8 cellular contexts compared by ENCODE assay signal in the genomic region with DNA sequence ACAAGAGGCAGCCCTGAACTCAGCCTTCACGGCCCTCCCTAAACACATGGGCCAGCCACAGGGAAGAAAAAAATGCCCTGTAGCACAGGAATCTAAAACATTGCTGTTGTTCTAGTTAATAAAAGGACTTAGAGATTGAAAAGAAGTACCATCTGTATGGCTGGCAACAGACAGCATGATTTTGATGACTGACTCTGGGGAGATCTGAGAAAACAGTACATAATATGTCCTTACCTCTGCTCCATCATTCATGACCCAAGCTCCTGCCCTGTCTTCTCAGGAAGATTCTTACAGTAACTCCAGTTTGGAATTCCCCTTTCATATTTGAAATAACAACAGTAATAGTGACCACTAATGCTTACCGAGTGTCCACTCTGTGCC.
A peak's percentile ranks its signal among the peaks of the same experiment; 100 is the strongest.
DNase-seq lines count a peak whose midpoint lies in the region; ATAC-seq, FAIRE-seq and TF ChIP-seq lines count a peak whose summit lies in the region.

No MANE protein-coding gene starts in this region.

- CTCF ChIA-PET in activated CD8-positive, alpha-beta memory T cell treated with anti-CD3 and anti-CD28 coated beads, Interleukin-2, amount 10 ng/mL, durations not matched to agents 7 days and 5 days (lab: Charles Lee) = interaction anchor here (0.9 to 3.5 kb wide), 6 partner anchors 19 to 171 kb away, joined by 3 to 31 read pairs (median 4); no protein-coding TSS in a partner anchor

- H3K4me3 ChIP-seq in bronchial epithelial cell (ENCODE audit: low read depth, low read length) = no peak overlapping the region

- H3K36me3 Mint-ChIP-seq in activated CD8-positive, alpha-beta memory T cell treated with anti-CD3 and anti-CD28 coated beads, Interleukin-2, amount 10 ng/mL, durations not matched to agents 7 days and 5 days = peaks cover 6% of the 10 kb centered on the region
- peaks cover 18% of the 10 kb centered on the region for H3K36me3 Mint-ChIP-seq in stimulated activated effector memory CD8-positive, alpha-beta T cell treated with anti-CD3 and anti-CD28 coated beads, Interleukin-12 subunit alpha, Interleukin-12 subunit beta, amount 100 ng/mL, for 72 hours

- no peaks in the 10 kb centered on the region for H3K36me3 ChIP-seq in bronchial epithelial cell (ENCODE audit: control insufficient read depth, insufficient read depth, low read length)

- H3K4me1 Mint-ChIP-seq in activated CD8-positive, alpha-beta memory T cell treated with anti-CD3 and anti-CD28 coated beads, Interleukin-2, amount 10 ng/mL, durations not matched to agents 7 days and 5 days = peaks cover 70% of the 10 kb centered on the region
- peaks cover 65% of the 10 kb centered on the region for H3K4me1 Mint-ChIP-seq in stimulated activated effector memory CD8-positive, alpha-beta T cell treated with anti-CD3 and anti-CD28 coated beads, Interleukin-12 subunit alpha, Interleukin-12 subunit beta, amount 100 ng/mL, for 72 hours

- H3K4me3 Mint-ChIP-seq in activated CD8-positive, alpha-beta memory T cell treated with anti-CD3 and anti-CD28 coated beads, Interleukin-2, amount 10 ng/mL, durations not matched to agents 7 days and 5 days = peak overlapping the region; percentile 10
- H3K4me3 Mint-ChIP-seq in stimulated activated effector memory CD8-positive, alpha-beta T cell treated with anti-CD3 and anti-CD28 coated beads, Interleukin-12 subunit alpha, Interleukin-12 subunit beta, amount 100 ng/mL, for 72 hours = peak overlapping the region; percentile 12

- ATAC-seq in activated CD8-positive, alpha-beta memory T cell treated with anti-CD3 and anti-CD28 coated beads, Interleukin-2, amount 10 ng/mL, durations not matched to agents 7 days and 5 days = peak; percentile 6
- peak; percentile 19 for ATAC-seq in HG03139 (IDR thresholded peaks at IDR 0.05; ENCODE audit: unreplicated experiment)
- ATAC-seq in stimulated activated effector memory CD8-positive, alpha-beta T cell treated with anti-CD3 and anti-CD28 coated beads, Interleukin-12 subunit alpha, Interleukin-12 subunit beta, amount 100 ng/mL, for 72 hours = peak; percentile 1

- no peak for DNase-seq in activated CD8-positive, alpha-beta memory T cell treated with anti-CD3 and anti-CD28 coated beads, Interleukin-2, amount 10 ng/mL, durations not matched to agents 7 days and 5 days
- no peak for DNase-seq in activated CD8-positive, alpha-beta memory T cell treated with anti-CD3 and anti-CD28 coated beads, Interleukin-2, amount 50 U/mL, for 4 hours
- peak; percentile 13 for DNase-seq in bronchial epithelial cell (ENCODE audit: low read depth)
- no peak for DNase-seq in stimulated activated effector memory CD8-positive, alpha-beta T cell treated with anti-CD3 and anti-CD28 coated beads, Interleukin-12 subunit alpha, Interleukin-12 subunit beta, amount 100 ng/mL, for 72 hours (ENCODE audit: low spot score in 2 of 2)
- no peak for DNase-seq in NCI-H1417 (lab: John Stamatoyannopoulos, UW)
- DNase-seq in NCI-H1105 (lab: John Stamatoyannopoulos, UW) = no peak
- no peak for DNase-seq in NOMO-1 treated with DMSO at 0.1 percent for 48 hours (lab: John Stamatoyannopoulos, UW; ENCODE audit: unreplicated experiment)

- H3K9me3 Mint-ChIP-seq in activated CD8-positive, alpha-beta memory T cell treated with anti-CD3 and anti-CD28 coated beads, Interleukin-2, amount 10 ng/mL, durations not matched to agents 7 days and 5 days (ENCODE audit: low read depth) = no peaks in the 10 kb centered on the region
- peaks cover 3% of the 10 kb centered on the region for H3K9me3 Mint-ChIP-seq in stimulated activated effector memory CD8-positive, alpha-beta T cell treated with anti-CD3 and anti-CD28 coated beads, Interleukin-12 subunit alpha, Interleukin-12 subunit beta, amount 100 ng/mL, for 72 hours

- FAIRE-seq in bronchial epithelial cell (lab: Jason Lieb, UNC) = no peak

- no peaks in the 10 kb centered on the region for H3K27me3 Mint-ChIP-seq in activated CD8-positive, alpha-beta memory T cell treated with anti-CD3 and anti-CD28 coated beads, Interleukin-2, amount 10 ng/mL, durations not matched to agents 7 days and 5 days

- no peak for TF ChIP-seq CTCF in bronchial epithelial cell (IDR thresholded peaks at IDR 0.05; ENCODE audit: insufficient read depth, low read length, severe bottlenecking)

- no peaks in the 10 kb centered on the region for H3K27me3 ChIP-seq in bronchial epithelial cell (ENCODE audit: control insufficient read depth, insufficient read depth, low read length)

- H3K27ac Mint-ChIP-seq in activated CD8-positive, alpha-beta memory T cell treated with anti-CD3 and anti-CD28 coated beads, Interleukin-2, amount 10 ng/mL, durations not matched to agents 7 days and 5 days = peak overlapping the region; percentile 95
- peak overlapping the region; percentile 89 for H3K27ac Mint-ChIP-seq in stimulated activated effector memory CD8-positive, alpha-beta T cell treated with anti-CD3 and anti-CD28 coated beads, Interleukin-12 subunit alpha, Interleukin-12 subunit beta, amount 100 ng/mL, for 72 hours
